In the genomic region with DNA sequence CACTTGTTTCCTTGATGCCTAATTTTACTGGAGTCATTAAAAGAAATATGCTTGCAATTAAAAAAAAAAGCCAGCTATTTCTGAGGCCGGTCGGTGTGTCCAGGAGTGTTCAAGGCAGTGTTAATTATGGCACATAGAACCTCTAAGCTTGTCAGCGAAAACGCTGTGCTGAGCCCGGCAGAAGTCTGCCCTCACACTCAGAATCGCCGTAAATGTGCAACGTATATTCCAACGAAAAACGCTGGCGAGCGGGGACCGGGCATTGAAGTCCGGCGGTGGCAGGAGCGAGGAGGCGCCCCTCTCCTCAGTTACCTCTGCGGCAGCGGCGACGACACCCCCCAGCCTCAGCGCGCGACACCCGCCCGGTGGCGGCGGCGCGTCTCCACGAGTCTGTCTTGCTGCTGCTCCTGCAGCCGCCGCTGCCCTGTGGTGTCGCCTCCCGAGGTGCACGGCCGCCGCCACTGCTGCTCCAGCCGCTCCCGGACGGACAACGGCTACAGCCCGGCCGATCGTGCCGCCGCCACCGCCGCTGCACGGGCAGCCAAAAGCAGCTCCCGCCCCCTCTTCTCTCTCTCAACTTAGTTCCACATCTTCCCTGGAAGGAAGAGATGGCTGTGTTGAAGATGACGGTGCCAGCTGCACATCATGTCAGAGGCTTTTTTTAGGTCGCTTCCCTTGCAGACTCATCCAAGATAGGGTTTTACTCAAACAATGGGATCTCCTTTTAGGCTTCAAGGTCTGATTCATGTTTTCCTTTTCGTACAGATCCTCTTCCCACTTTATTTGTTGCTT, we compare ENCODE assay signal across 9 cellular contexts. TPM values are rescaled to one million over a fixed set of nuclear protein-coding genes. Genes with fewer than 3 reads are reported as not detected.
DNase-seq lines count a peak whose midpoint lies in the region; ATAC-seq and TF ChIP-seq lines count a peak whose summit lies in the region.
"Had no signal": no experiment of that assay in that cellular context is flagged by ENCODE, and none has a peak within 500 bp of the region (broad histone marks: within the 10 kb centered on the region; RNA-seq: fewer than 3 reads in every experiment).

No MANE protein-coding gene starts in this region.

- TF ChIP-seq CTCF in dorsolateral prefrontal cortex (IDR thresholded peaks at IDR 0.05 in 54 of 56, conservative IDR thresholded peaks at IDR 0.05 in 2 of 56; ENCODE audit: low read depth in 1 of 56, partially characterized antibody in 56 of 56) = peak in 29 of 56 donors; percentile 6 to 51 (median 29)

- DNase-seq in NCI-H526 treated with DMSO at 0.1 percent for 48 hours (lab: John Stamatoyannopoulos, UW) (peak; percentile 93), dorsolateral prefrontal cortex (peak; percentile 42 to 84 (median 71)), medulla oblongata (ENCODE audit: extremely low spot score) (peak; percentile 66), pons (ENCODE audit: low spot score) (no peak)
- DNase-seq in activated CD4-positive, alpha-beta T cell treated with anti-CD3 and anti-CD28 coated beads, Interleukin-2, amount 50 U/mL, for 4 hours = no peak

- ATAC-seq in GM21360 (IDR thresholded peaks at IDR 0.05; ENCODE audit: unreplicated experiment) (no peak), GM18909 (IDR thresholded peaks at IDR 0.05; ENCODE audit: poor library complexity, unreplicated experiment) (no peak)

- no peaks in the 10 kb centered on the region for H3K27me3 ChIP-seq in dorsolateral prefrontal cortex

- intact Hi-C loops in dorsolateral prefrontal cortex (cut with DNase I) = loop anchor here (1.0 kb wide), 2 partner anchors 55 to 56 kb away; partner anchors contain the start of gene JAM3 (in 1 of the 2)

- peak overlapping the region; percentile 33 to 76 (median 57) for H3K4me3 ChIP-seq in dorsolateral prefrontal cortex

- peak overlapping the region; percentile 74 to 99 (median 97) for H3K27ac ChIP-seq in dorsolateral prefrontal cortex
- H3K27ac ChIP-seq in temporal lobe (ENCODE audit: low read depth, low read length) = peak overlapping the region; percentile 94
- H3K27ac ChIP-seq: KMS-11 had no signal

RNA-seq across cellular contexts. Expression of gene JAM3, which starts 56.0 kb away (rescaled TPM):
- total RNA-seq in dorsolateral prefrontal cortex (100 to 1,000 TPM in 42 of 120 experiments, 10 to 100 TPM in 78; 43.5 to 270 (median 90.6) TPM), temporal lobe (28.5 TPM)

Comparison
In these comparisons a context has a peak if more than half of its experiments do, and no peak if none do; other contexts are left out.
1. DNase-seq: peak in NCI-H526 treated with DMSO at 0.1 percent for 48 hours (single experiment), dorsolateral prefrontal cortex (10 of 10) and medulla oblongata (single experiment); none in activated CD4-positive, alpha-beta T cell treated with anti-CD3 and anti-CD28 coated beads, Interleukin-2, amount 50 U/mL, for 4 hours (0 of 2) and pons (single experiment).